ENCODE assay signal across 14 cellular contexts in genomic region chr13:23386533-23386932, GRCh38. TPM values are rescaled to one million over a fixed set of nuclear protein-coding genes. Genes with fewer than 3 reads are reported as not detected.
DNase-seq lines count a peak whose midpoint lies in the region; ATAC-seq lines count a peak whose summit lies in the region.
"Had no signal": no experiment of that assay in that cellular context is flagged by ENCODE, and none has a peak within 500 bp of the region (broad histone marks: within the 10 kb centered on the region; RNA-seq: fewer than 3 reads in every experiment).

No MANE protein-coding gene starts in this region.

- intact Hi-C loops in activated CD4-positive, alpha-beta T cell treated with anti-CD3 and anti-CD28 coated beads for 36 hours (cut with DNase I, micrococcal nuclease), result loop anchor here (1.0 to 10.0 kb wide), 2 partner anchors 8 to 708 kb away; no protein-coding TSS in a partner anchor
- intact Hi-C loops in activated T-helper 2 cell treated with anti-CD3 and anti-CD28 coated beads, Interferon-gamma antibody, Interleukin-2, Interleukin-4, amounts not matched to agents 10 μg/mL and 5 μg/mL and 100 μg/mL, durations not matched to agents 14 hours and 24 hours and 36 hours (cut with micrococcal nuclease), result loop anchor here (1.0 kb wide), 1 partner anchor 8 kb away; no protein-coding TSS in a partner anchor

- no peaks in the 10 kb centered on the region for H3K36me3 Mint-ChIP-seq in activated CD4-positive, alpha-beta T cell treated with anti-CD3 and anti-CD28 coated beads for 36 hours (ENCODE audit: low read depth)
- H3K36me3 Mint-ChIP-seq in activated T-helper 2 cell treated with anti-CD3 and anti-CD28 coated beads, Interferon-gamma antibody, Interleukin-2, Interleukin-4, amounts not matched to agents 10 μg/mL and 5 μg/mL and 100 μg/mL, durations not matched to agents 14 hours and 24 hours and 36 hours (ENCODE audit: low read depth), result peaks cover 3% of the 10 kb centered on the region

- CTCF ChIA-PET in activated CD4-positive, alpha-beta T cell treated with anti-CD3 and anti-CD28 coated beads for 36 hours (lab: Charles Lee), result interaction anchor here (1.0 to 1.2 kb wide), 2 partner anchors 11 to 12 kb away, joined by 3 to 5 read pairs; no protein-coding TSS in a partner anchor

- H3K27ac Mint-ChIP-seq in activated CD4-positive, alpha-beta T cell treated with anti-CD3 and anti-CD28 coated beads for 36 hours, result peak overlapping the region; percentile 28
- peak overlapping the region; percentile 44 for H3K27ac Mint-ChIP-seq in activated T-helper 2 cell treated with anti-CD3 and anti-CD28 coated beads, Interferon-gamma antibody, Interleukin-2, Interleukin-4, amounts not matched to agents 10 μg/mL and 5 μg/mL and 100 μg/mL, durations not matched to agents 14 hours and 24 hours and 36 hours

- POLR2A ChIA-PET in activated CD4-positive, alpha-beta T cell treated with anti-CD3 and anti-CD28 coated beads for 36 hours (lab: Charles Lee), result interaction anchor here (0.7 to 1.0 kb wide), 2 partner anchors 17 to 24 kb away, joined by 3 read pairs; no protein-coding TSS in a partner anchor

- peak; percentile 18 for DNase-seq in activated CD4-positive, alpha-beta T cell treated with anti-CD3 and anti-CD28 coated beads for 36 hours
- no peak for DNase-seq in activated CD4-positive, alpha-beta T cell treated with anti-CD3 and anti-CD28 coated beads, Interleukin-2, amount 50 U/mL, for 4 hours
- DNase-seq in activated T-helper 2 cell treated with anti-CD3 and anti-CD28 coated beads, Interferon-gamma antibody, Interleukin-2, Interleukin-4, amounts not matched to agents 10 μg/mL and 5 μg/mL and 100 μg/mL, durations not matched to agents 14 hours and 24 hours and 36 hours (ENCODE audit: low spot score), result no peak
- DNase-seq in NCI-H187 treated with DMSO at 0.1 percent for 48 hours (lab: John Stamatoyannopoulos, UW) (no peak), DMS114 treated with DMSO at 0.1 percent for 48 hours (lab: John Stamatoyannopoulos, UW; ENCODE audit: unreplicated experiment) (no peak), AML-193 (lab: John Stamatoyannopoulos, UW) (no peak)
- DNase-seq: 8988T; activated CD4-positive, CD25-positive, alpha-beta regulatory T cell; amniotic stem cell; H7; NCI-H1092; SIG-M5 had no signal

- peak; percentile 71 for ATAC-seq in activated CD4-positive, alpha-beta T cell treated with anti-CD3 and anti-CD28 coated beads for 36 hours
- ATAC-seq in GM21360 (IDR thresholded peaks at IDR 0.05; ENCODE audit: unreplicated experiment) (peak; percentile 57), HG02938 (IDR thresholded peaks at IDR 0.05; ENCODE audit: unreplicated experiment) (peak; percentile 47)

- no peak overlapping the region for H3K4me3 Mint-ChIP-seq in activated CD4-positive, alpha-beta T cell treated with anti-CD3 and anti-CD28 coated beads for 36 hours
- peak overlapping the region; percentile 6 for H3K4me3 Mint-ChIP-seq in activated T-helper 2 cell treated with anti-CD3 and anti-CD28 coated beads, Interferon-gamma antibody, Interleukin-2, Interleukin-4, amounts not matched to agents 10 μg/mL and 5 μg/mL and 100 μg/mL, durations not matched to agents 14 hours and 24 hours and 36 hours (ENCODE audit: low read depth)

- peaks cover 35% of the 10 kb centered on the region for H3K4me1 Mint-ChIP-seq in activated CD4-positive, alpha-beta T cell treated with anti-CD3 and anti-CD28 coated beads for 36 hours
- peaks cover 36% of the 10 kb centered on the region for H3K4me1 Mint-ChIP-seq in activated T-helper 2 cell treated with anti-CD3 and anti-CD28 coated beads, Interferon-gamma antibody, Interleukin-2, Interleukin-4, amounts not matched to agents 10 μg/mL and 5 μg/mL and 100 μg/mL, durations not matched to agents 14 hours and 24 hours and 36 hours (ENCODE audit: low read depth)

- no peaks in the 10 kb centered on the region for H3K9me3 Mint-ChIP-seq in activated CD4-positive, alpha-beta T cell treated with anti-CD3 and anti-CD28 coated beads for 36 hours (ENCODE audit: low read depth)
- H3K9me3 Mint-ChIP-seq in activated T-helper 2 cell treated with anti-CD3 and anti-CD28 coated beads, Interferon-gamma antibody, Interleukin-2, Interleukin-4, amounts not matched to agents 10 μg/mL and 5 μg/mL and 100 μg/mL, durations not matched to agents 14 hours and 24 hours and 36 hours, result no peaks in the 10 kb centered on the region

- peaks cover under 1% of the 10 kb centered on the region for H3K27me3 Mint-ChIP-seq in activated CD4-positive, alpha-beta T cell treated with anti-CD3 and anti-CD28 coated beads for 36 hours
- H3K27me3 Mint-ChIP-seq in activated T-helper 2 cell treated with anti-CD3 and anti-CD28 coated beads, Interferon-gamma antibody, Interleukin-2, Interleukin-4, amounts not matched to agents 10 μg/mL and 5 μg/mL and 100 μg/mL, durations not matched to agents 14 hours and 24 hours and 36 hours (ENCODE audit: low read depth), result peaks cover 2% of the 10 kb centered on the region

RNA-seq across cellular contexts. Expression of gene SACS, which starts 47.0 kb away (rescaled TPM):
- 10 to 100 TPM; 33.5 to 37.1 TPM for total RNA-seq in activated CD4-positive, alpha-beta T cell treated with anti-CD3 and anti-CD28 coated beads for 36 hours
- total RNA-seq in activated T-helper 2 cell treated with anti-CD3 and anti-CD28 coated beads, Interferon-gamma antibody, Interleukin-2, Interleukin-4, amounts not matched to agents 10 μg/mL and 5 μg/mL and 100 μg/mL, durations not matched to agents 14 hours and 24 hours and 36 hours, result 34.0 and 34.3 TPM in 2 replicates
